Comparison of ENCODE assay signal across 17 cellular contexts in the genomic region with DNA sequence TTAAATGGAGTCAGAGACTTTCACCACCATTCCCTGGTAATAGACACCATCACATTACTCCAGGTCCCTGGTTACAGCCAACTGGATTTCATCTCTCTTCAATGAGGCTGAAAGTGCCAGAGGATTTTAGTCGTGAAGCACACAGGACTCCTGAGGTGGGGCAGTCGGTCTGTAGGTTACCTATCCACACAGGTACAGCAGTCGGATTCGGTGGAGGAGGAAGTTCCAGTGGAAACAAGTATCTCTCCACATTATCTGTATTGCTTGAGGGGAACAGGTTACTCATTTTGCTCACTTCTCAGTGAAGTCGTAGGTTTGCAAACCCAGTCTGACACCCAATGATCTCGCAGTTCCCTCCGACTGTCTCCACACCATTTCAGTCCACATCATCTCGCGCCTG.
"Had no signal": no experiment of that assay in that cellular context is flagged by ENCODE, and none has a peak within 500 bp of the region (broad histone marks: within the 10 kb centered on the region; RNA-seq: fewer than 3 reads in every experiment).

No MANE protein-coding gene starts in this region.

- H3K36me3 ChIP-seq: neutrophil, upper lobe of left lung, uterus had no signal

- ATAC-seq: left colon, left ventricle myocardium superior, sciatic nerve had no signal

- DNase-seq: effector CD8-positive, alpha-beta T cell; foreskin fibroblast; head of caudate nucleus; left colon; left ventricle myocardium superior; mesenchymal stem cell; naive B cell; nephron progenitor cell; posterior cingulate gyrus; stimulated activated naive CD4-positive, alpha-beta T cell treated with Interleukin-2 at 50 U/mL for 16 hours; uterus had no signal

- H3K4me3 Mint-ChIP-seq: naive B cell, nephron progenitor cell had no signal

- H3K27ac Mint-ChIP-seq: naive B cell, nephron progenitor cell had no signal

- H3K27me3 ChIP-seq: hepatocyte, upper lobe of left lung, uterus had no signal

- H3K36me3 Mint-ChIP-seq: naive B cell had no signal

- H3K27ac ChIP-seq: coronary artery, hepatocyte, neutrophil, upper lobe of left lung, uterus had no signal

- H3K4me3 ChIP-seq: coronary artery, hepatocyte, lung, upper lobe of left lung, uterus had no signal

- H3K4me1 ChIP-seq: uterus had no signal

- H3K4me1 Mint-ChIP-seq: naive B cell had no signal

- H3K9me3 ChIP-seq: neutrophil, upper lobe of left lung, uterus had no signal
